ENCODE assay signal across 7 cellular contexts in the genomic region with DNA sequence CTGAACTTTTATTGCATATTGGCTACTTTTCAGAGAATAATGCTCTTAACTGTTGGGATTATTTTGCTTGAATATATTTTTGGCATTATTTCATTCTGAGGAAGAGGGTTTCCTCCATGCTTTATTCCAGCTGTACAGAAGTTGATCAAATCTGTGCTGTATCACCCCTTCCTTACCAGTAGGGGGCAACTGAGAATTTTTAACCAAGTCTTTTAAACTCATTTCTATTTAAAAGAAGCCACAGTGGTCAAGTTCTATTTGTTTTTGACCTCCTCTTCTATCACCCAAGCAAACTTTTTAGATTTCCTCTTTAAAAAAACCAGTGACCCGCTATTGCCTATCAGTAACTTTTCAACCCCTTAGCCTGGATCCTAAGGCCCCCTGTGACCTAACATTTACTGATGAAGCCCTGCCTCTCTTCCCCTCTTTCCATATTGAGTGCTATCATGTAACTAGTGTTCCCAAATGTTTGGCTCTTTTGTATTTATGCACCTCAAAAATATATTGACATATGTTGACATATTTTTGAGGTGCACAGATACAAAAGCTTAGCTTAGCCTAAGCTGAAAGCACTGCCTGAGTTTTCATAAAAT.
DNase-seq lines count a peak whose midpoint lies in the region; ATAC-seq and TF ChIP-seq lines count a peak whose summit lies in the region.

No MANE protein-coding gene starts in this region.

- H3K27me3 Mint-ChIP-seq in naive B cell = peaks cover 0 to 10% (median 0%) of the 10 kb centered on the region in 3 donors

- H3K27ac Mint-ChIP-seq in naive B cell = no peak overlapping the region

- TF ChIP-seq CTCF in GM10266 (IDR thresholded peaks at IDR 0.05; ENCODE audit: control insufficient read depth, insufficient read depth, low read depth, missing control alignments) (peak; percentile 62), breast epithelium (IDR thresholded peaks at IDR 0.05) (peak; percentile 27 to 56 (median 51))

- intact Hi-C loops in breast epithelium (cut with DNase I; ENCODE audit: low total_unique reads) = no loop called here

- H3K27ac ChIP-seq in breast epithelium = no peak overlapping the region

- TF ChIP-seq POLR2A in breast epithelium (IDR thresholded peaks at IDR 0.05) = no peak

- H3K27me3 ChIP-seq in breast epithelium = no peaks in the 10 kb centered on the region

- H3K36me3 Mint-ChIP-seq in naive B cell = no peaks in the 10 kb centered on the region

- H3K4me3 Mint-ChIP-seq in naive B cell = no peak overlapping the region

- ATAC-seq in GM21786 (IDR thresholded peaks at IDR 0.05; ENCODE audit: unreplicated experiment) (peak; percentile 77), naive B cell (ENCODE audit: low read depth in 2 of 2) (no peak), HG03520 (IDR thresholded peaks at IDR 0.05; ENCODE audit: unreplicated experiment) (no peak)

- no peaks in the 10 kb centered on the region for H3K4me1 ChIP-seq in breast epithelium

- peaks cover 0 to 1% (median 0%) of the 10 kb centered on the region in 7 donors for H3K9me3 Mint-ChIP-seq in naive B cell

- no peaks in the 10 kb centered on the region for H3K4me1 Mint-ChIP-seq in naive B cell

- no peaks in the 10 kb centered on the region for H3K9me3 ChIP-seq in breast epithelium

- H3K4me3 ChIP-seq in breast epithelium = no peak overlapping the region

- H3K36me3 ChIP-seq in breast epithelium = no peaks in the 10 kb centered on the region

- DNase-seq in GM10266 (ENCODE audit: extremely low spot score) = peak; percentile 24
- peak; percentile 9 for DNase-seq in MV-4-11 (lab: John Stamatoyannopoulos, UW)
- DNase-seq in breast epithelium (ENCODE audit: low spot score in 2 of 2) = no peak
- DNase-seq in naive B cell = peak; percentile 3
- no peak for DNase-seq in activated naive CD4-positive, alpha-beta T cell treated with Interleukin-2 at 50 U/mL for 16 hours

Comparison
In these comparisons a context has a peak if more than half of its experiments do, and no peak if none do; other contexts are left out.
1. DNase-seq: peak in GM10266 (single experiment), MV-4-11 (single experiment) and naive B cell (single experiment); none in breast epithelium (0 of 2) and activated naive CD4-positive, alpha-beta T cell treated with Interleukin-2 at 50 U/mL for 16 hours (single experiment).